1 cellular context compared by ENCODE assay signal in the genomic region with DNA sequence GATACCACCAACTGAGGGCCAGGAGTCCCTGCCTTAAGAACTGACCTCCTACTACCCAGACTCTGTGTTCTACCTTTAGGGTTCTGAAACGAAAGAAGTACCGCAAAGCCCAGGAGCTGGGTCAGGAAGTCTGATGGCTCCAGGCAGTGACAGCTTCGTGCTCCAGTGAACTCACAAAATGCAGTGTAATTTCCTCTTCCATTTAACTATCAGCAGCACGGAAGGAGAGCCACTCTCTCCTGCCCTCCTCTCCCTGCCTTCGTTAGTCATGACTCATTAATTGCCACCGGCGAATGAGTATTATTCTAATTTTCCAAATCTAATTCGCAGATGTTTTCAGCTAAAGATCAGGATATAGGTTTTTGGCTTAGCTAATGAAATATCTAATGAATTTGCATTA.
TF ChIP-seq lines count a peak whose summit lies in the region.

No MANE protein-coding gene starts in this region.

TF ChIP-seq in H1, 55 proteins besides CTCF, POLR2A, EP300 and RAD21:
- TF ChIP-seq BCL11A (IDR thresholded peaks at IDR 0.05; ENCODE audit: low read depth in 2 of 2, low read length in 2 of 2): no peak
- TF ChIP-seq, protein P1, sequence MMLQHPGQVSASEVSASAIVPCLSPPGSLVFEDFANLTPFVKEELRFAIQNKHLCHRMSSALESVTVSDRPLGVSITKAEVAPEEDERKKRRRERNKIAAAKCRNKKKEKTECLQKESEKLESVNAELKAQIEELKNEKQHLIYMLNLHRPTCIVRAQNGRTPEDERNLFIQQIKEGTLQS (IDR thresholded peaks at IDR 0.05; ENCODE audit: insufficient read depth, low read depth, low read length): no peak
- TF ChIP-seq SAP30 (IDR thresholded peaks at IDR 0.05; ENCODE audit: insufficient read depth, insufficient replicate concordance, low read length): no peak
- TF ChIP-seq RFX5 (IDR thresholded peaks at IDR 0.05; ENCODE audit: borderline replicate concordance, low read depth, low read length): no peak
